ENCODE assay signal across 8 cellular contexts in the genomic region with DNA sequence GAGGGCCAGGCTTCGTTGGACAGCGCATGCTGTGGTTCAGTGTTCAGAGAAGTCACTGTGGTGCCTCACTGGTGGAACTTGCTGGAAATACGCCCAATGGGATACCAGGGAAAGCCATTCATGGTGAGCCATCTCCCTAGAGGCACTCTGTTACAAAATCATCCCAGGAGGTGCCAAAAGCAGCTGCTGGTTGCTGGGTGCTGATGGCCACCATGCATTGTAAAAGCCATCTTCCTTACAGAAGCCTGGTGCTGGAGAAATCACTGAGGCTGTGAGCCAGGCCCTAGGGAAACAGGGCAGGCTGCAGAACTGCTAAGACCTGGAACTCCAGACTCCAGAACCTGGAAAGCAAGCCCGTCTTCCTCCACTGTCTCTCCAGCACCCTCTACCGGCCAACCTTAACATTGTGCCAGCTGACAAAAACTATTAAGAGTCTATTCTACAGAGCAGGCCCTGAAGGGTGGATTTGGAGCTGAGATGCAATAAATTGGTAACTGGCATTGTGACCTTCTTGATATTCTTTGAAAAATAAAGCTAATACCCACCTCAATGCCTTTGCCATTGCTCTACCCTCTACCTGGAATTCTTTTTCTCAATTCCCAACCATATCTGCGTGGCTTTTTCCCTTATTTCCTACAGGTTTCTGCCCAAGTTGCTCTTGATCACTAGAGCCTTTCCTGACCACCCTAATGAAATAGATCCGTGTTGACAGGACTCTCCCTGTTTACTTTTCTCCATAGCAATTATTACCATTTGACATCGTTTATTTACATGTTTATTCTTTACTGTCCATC. TPM values are rescaled to one million over a fixed set of nuclear protein-coding genes. Genes with fewer than 3 reads are reported as not detected.
A peak's percentile ranks its signal among the peaks of the same experiment; 100 is the strongest.
DNase-seq lines count a peak whose midpoint lies in the region; ATAC-seq, FAIRE-seq and TF ChIP-seq lines count a peak whose summit lies in the region.

No MANE protein-coding gene starts in this region.

- H2BK5ac ChIP-seq in H1 (ENCODE audit: low read depth, low read length) = no peak overlapping the region

- H3K36me3 ChIP-seq in H1 (ENCODE audit: control insufficient read depth in 2 of 4, insufficient read depth in 4 of 4, low read length in 3 of 4) = no peaks in the 10 kb centered on the region

- H3K56ac ChIP-seq in H1 (replicated peaks; ENCODE audit: insufficient read length, low read depth, low read length) = no peak overlapping the region

- no peak overlapping the region for H2AFZ ChIP-seq in H1 (ENCODE audit: low read length)

- no peak overlapping the region for H2AK5ac ChIP-seq in H1 (ENCODE audit: low read depth, low read length)

- no peak overlapping the region for H2BK120ac ChIP-seq in H1 (replicated peaks; ENCODE audit: low read depth, low read length)

- DNase-seq in CD1c-positive myeloid dendritic cell (ENCODE audit: extremely low spot score) (peak; percentile 74), HK-2 (ENCODE audit: unreplicated experiment) (peak; percentile 70), NCI-H82 (lab: John Stamatoyannopoulos, UW) (peak; percentile 84), H1 (ENCODE audit: low read depth in 1 of 2, low spot score in 2 of 2) (peak in 1 of 2 experiments; percentile 94), mesothelial cell of epicardium (ENCODE audit: low spot score in 2 of 2, unreplicated experiment in 2 of 2) (peak; percentile 64 to 82)
- peak; percentile 81 for DNase-seq in activated CD8-positive, alpha-beta T cell treated with anti-CD3 and anti-CD28 coated beads, Interleukin-2, amount 10 ng/mL, durations not matched to agents 7 days and 5 days
- peak; percentile 23 to 27 for DNase-seq in stimulated activated CD8-positive, alpha-beta memory T cell treated with anti-CD3 and anti-CD28 coated beads, Interleukin-7, amount 100 ng/mL, for 4 hours (ENCODE audit: low read depth in 2 of 2)

- H3K4ac ChIP-seq in H1 (replicated peaks; ENCODE audit: insufficient read length, low read depth, low read length) = no peak overlapping the region

- TF ChIP-seq EP300 in H1 (IDR thresholded peaks at IDR 0.05; ENCODE audit: borderline replicate concordance in 1 of 2, low read depth in 2 of 2, low read length in 2 of 2) = no peak

- no peak overlapping the region for H3K9ac ChIP-seq in H1 (replicated peaks in 1 of 4; ENCODE audit: extremely low read depth in 1 of 4, low read depth in 3 of 4, low read length in 3 of 4)

- no peak overlapping the region for H3K18ac ChIP-seq in H1 (ENCODE audit: extremely low read depth, low read length)

- H3K4me2 ChIP-seq in H1 (ENCODE audit: insufficient read depth in 1 of 2, low read depth in 2 of 2, low read length in 2 of 2) = no peak overlapping the region

- TF ChIP-seq POLR2A in H1 (IDR thresholded peaks at IDR 0.05; ENCODE audit: control extremely low read depth in 1 of 2, low read depth in 2 of 2, low read length in 2 of 2) = no peak

- no peak overlapping the region for H4K5ac ChIP-seq in H1 (ENCODE audit: insufficient read length, low read depth, low read length)

- H3K27ac ChIP-seq in H1 (ENCODE audit: low read depth, low read length) = no peak overlapping the region

- H3K79me2 ChIP-seq in H1 (ENCODE audit: control insufficient read depth in 1 of 2, insufficient read depth in 2 of 2, low read length in 2 of 2) = no peaks in the 10 kb centered on the region

- H3K27me3 Mint-ChIP-seq in activated CD8-positive, alpha-beta T cell treated with anti-CD3 and anti-CD28 coated beads, Interleukin-2, amount 10 ng/mL, durations not matched to agents 7 days and 5 days (ENCODE audit: low read depth) = peaks cover 8% of the 10 kb centered on the region
- H3K27me3 Mint-ChIP-seq in mesothelial cell of epicardium (ENCODE audit: low read depth) = peaks cover 3% of the 10 kb centered on the region

- no peaks in the 10 kb centered on the region for H3K9me3 Mint-ChIP-seq in activated CD8-positive, alpha-beta T cell treated with anti-CD3 and anti-CD28 coated beads, Interleukin-2, amount 10 ng/mL, durations not matched to agents 7 days and 5 days (ENCODE audit: insufficient read depth)
- peaks cover 4% of the 10 kb centered on the region for H3K9me3 Mint-ChIP-seq in mesothelial cell of epicardium

- no peak overlapping the region for H4K91ac ChIP-seq in H1 (replicated peaks; ENCODE audit: insufficient read length, low read length)

- H4K20me1 ChIP-seq in H1 (replicated peaks in 1 of 2; ENCODE audit: control insufficient read depth in 1 of 2, insufficient read depth in 2 of 2, low read length in 2 of 2) = no peaks in the 10 kb centered on the region

- H3K4me1 ChIP-seq in H1 (replicated peaks in 1 of 4; ENCODE audit: control insufficient read depth in 3 of 4, insufficient read depth in 4 of 4, low read length in 3 of 4) = peaks cover 0 to under 1% (median 0%) of the 10 kb centered on the region in 4 experiments; a peak in 1 of 7 replicates

- no peaks in the 10 kb centered on the region for H3K79me1 ChIP-seq in H1 (ENCODE audit: low read depth, low read length)

- H3K36me3 Mint-ChIP-seq in activated CD8-positive, alpha-beta T cell treated with anti-CD3 and anti-CD28 coated beads, Interleukin-2, amount 10 ng/mL, durations not matched to agents 7 days and 5 days (ENCODE audit: low read depth) = no peaks in the 10 kb centered on the region
- H3K36me3 Mint-ChIP-seq in mesothelial cell of epicardium = no peaks in the 10 kb centered on the region

- no peak overlapping the region for H2BK12ac ChIP-seq in H1 (ENCODE audit: low read depth, low read length)

- H3K23me2 ChIP-seq in H1 (ENCODE audit: low read depth, low read length) = no peaks in the 10 kb centered on the region

- POLR2A ChIA-PET in activated CD8-positive, alpha-beta T cell treated with anti-CD3 and anti-CD28 coated beads, Interleukin-2, amount 10 ng/mL, durations not matched to agents 7 days and 5 days (lab: Charles Lee) = interaction anchor here (1.3 kb wide), 1 partner anchor 17 kb away, joined by 4 read pairs; no protein-coding TSS in a partner anchor
- POLR2A ChIA-PET in H1 (lab: Charles Lee; ENCODE audit: partially characterized antibody) = interaction anchor here (0.7 to 1.2 kb wide), 3 partner anchors 16 to 63 kb away, joined by 3 read pairs; no protein-coding TSS in a partner anchor

- no peak overlapping the region for H2BK20ac ChIP-seq in H1 (ENCODE audit: low read length)

- WGBS in H1 (ENCODE audit: extremely low coverage in 1 of 2, insufficient coverage in 1 of 2, insufficient read length in 1 of 2, insufficient replicate concordance in 2 of 2, low coverage in 1 of 2, low lambda C conversion rate in 2 of 2, missing lambda C conversion rate in 1 of 2), 2 experiments = 55% methylated on average over 8 of the region's 8 CpGs; no CpG with 5 or more reads in 1 of the 2 experiments

- H3K23ac ChIP-seq in H1 (ENCODE audit: insufficient read length) = no peak overlapping the region

- no peak overlapping the region for H3K4me3 ChIP-seq in H1 (ENCODE audit: extremely low read depth in 1 of 4, insufficient read depth in 2 of 4, low read depth in 3 of 4, low read length in 4 of 4)

- peak; percentile 82 for FAIRE-seq in H1 (lab: Jason Lieb, UNC)

- no peak overlapping the region for H3K27ac Mint-ChIP-seq in activated CD8-positive, alpha-beta T cell treated with anti-CD3 and anti-CD28 coated beads, Interleukin-2, amount 10 ng/mL, durations not matched to agents 7 days and 5 days
- H3K27ac Mint-ChIP-seq in mesothelial cell of epicardium = no peak overlapping the region

- H3K4me3 Mint-ChIP-seq in activated CD8-positive, alpha-beta T cell treated with anti-CD3 and anti-CD28 coated beads, Interleukin-2, amount 10 ng/mL, durations not matched to agents 7 days and 5 days = no peak overlapping the region
- H3K4me3 Mint-ChIP-seq in mesothelial cell of epicardium = no peak overlapping the region

- H3K27me3 ChIP-seq in H1 (replicated peaks in 1 of 4; ENCODE audit: control insufficient read depth in 3 of 4, extremely low read depth in 1 of 4, insufficient read depth in 3 of 4, low read length in 3 of 4) = no peaks in the 10 kb centered on the region

- CTCF ChIA-PET in activated CD8-positive, alpha-beta T cell treated with anti-CD3 and anti-CD28 coated beads, Interleukin-2, amount 10 ng/mL, durations not matched to agents 7 days and 5 days (lab: Charles Lee) = interaction anchor here (0.5 to 2.8 kb wide), 27 partner anchors 9 to 487 kb away, joined by 3 to 33 read pairs (median 5); a partner anchor contains a TSS
- CTCF ChIA-PET in H1 (lab: Charles Lee; ENCODE audit: partially characterized antibody) = interaction anchor here (0.6 to 4.8 kb wide), 39 partner anchors 9 to 563 kb away, joined by 3 to 74 read pairs (median 5); no protein-coding TSS in a partner anchor

- H3K9me3 ChIP-seq in H1 (ENCODE audit: insufficient read depth in 2 of 2, low read depth in 1 of 2, low read length in 1 of 2) = no peaks in the 10 kb centered on the region

- H4K8ac ChIP-seq in H1 (ENCODE audit: extremely low read depth, insufficient read depth, low read length) = no peak overlapping the region

- peak; percentile 89 to 90 for TF ChIP-seq RAD21 in H1 (IDR thresholded peaks at IDR 0.05 in 1 of 2, conservative IDR thresholded peaks at IDR 0.05 in 1 of 2; ENCODE audit: low read depth in 2 of 2, low read length in 2 of 2)

- TF ChIP-seq CTCF in H1 (IDR thresholded peaks at IDR 0.05; ENCODE audit: control extremely low read depth in 1 of 3, insufficient read depth in 1 of 3, low read depth in 1 of 3, low read length in 3 of 3) (peak; percentile 73 to 94 (median 93)), mesothelial cell of epicardium (IDR thresholded peaks at IDR 0.05; ENCODE audit: unreplicated experiment) (peak; percentile 86)

- H3K4me1 Mint-ChIP-seq in activated CD8-positive, alpha-beta T cell treated with anti-CD3 and anti-CD28 coated beads, Interleukin-2, amount 10 ng/mL, durations not matched to agents 7 days and 5 days (ENCODE audit: low read depth) = peaks cover 3% of the 10 kb centered on the region
- H3K4me1 Mint-ChIP-seq in mesothelial cell of epicardium = no peaks in the 10 kb centered on the region

- no peak overlapping the region for H3K14ac ChIP-seq in H1 (ENCODE audit: insufficient read length)

- H2BK15ac ChIP-seq in H1 (ENCODE audit: low read length) = no peak overlapping the region

- ATAC-seq in activated CD8-positive, alpha-beta T cell treated with anti-CD3 and anti-CD28 coated beads, Interleukin-2, amount 10 ng/mL, durations not matched to agents 7 days and 5 days = peak; percentile 55
- ATAC-seq in GM18498 (IDR thresholded peaks at IDR 0.05; ENCODE audit: unreplicated experiment) = no peak

RNA-seq across cellular contexts. Expression of a gene that starts 18.5 kb away (rescaled TPM):
- 100 to 1,000 TPM; 338 to 339 TPM for total RNA-seq in activated CD8-positive, alpha-beta T cell treated with anti-CD3 and anti-CD28 coated beads, Interleukin-2, amount 10 ng/mL, durations not matched to agents 7 days and 5 days
- total RNA-seq in H1 (2021; fragmentation: NEBNext Ultra II Directional; extraction: Animal tissue kit (Norgen Biotek cat#: 25700)) = 495 and 507 TPM in 2 replicates
- 589 and 706 TPM in 2 replicates for polyA plus RNA-seq in H1 (2011; rRNA removed)
- 598 TPM for polyA plus RNA-seq in H1 (2011; cell fraction: cytosol; rRNA removed)
- 478 TPM for polyA plus RNA-seq in H1 (2011; cell fraction: nucleus; rRNA removed)
- 338 to 478 TPM (median 412 TPM) in 4 replicates for polyA plus RNA-seq in H1 (2012, experiment 1 of 2)
- polyA plus RNA-seq in H1 (2012, experiment 2 of 2) = 587 TPM
- polyA plus RNA-seq in H1 (2013, experiment 1 of 2) = 510 TPM
- 480 TPM for polyA plus RNA-seq in H1 (2013, experiment 2 of 2)
- polyA minus RNA-seq in H1 (2011; rRNA and poly(A)+ RNA removed) = 119 and 124 TPM in 2 replicates
- 124 TPM for polyA minus RNA-seq in H1 (2011; cell fraction: cytosol; rRNA and poly(A)+ RNA removed)
- 94.3 TPM for polyA minus RNA-seq in H1 (2011; cell fraction: nucleus; rRNA and poly(A)+ RNA removed)
- 144 to 155 TPM (median 146 TPM) in 3 replicates for total RNA-seq in mesothelial cell of epicardium

RNA-seq across cellular contexts. Expression of a gene that starts 56.6 kb away (rescaled TPM):
- total RNA-seq in activated CD8-positive, alpha-beta T cell treated with anti-CD3 and anti-CD28 coated beads, Interleukin-2, amount 10 ng/mL, durations not matched to agents 7 days and 5 days = 1 to 10 TPM; 8.7 to 9.0 TPM
- total RNA-seq in H1 (2021; fragmentation: NEBNext Ultra II Directional; extraction: Animal tissue kit (Norgen Biotek cat#: 25700)) = 3.7 and 5.0 TPM in 2 replicates
- polyA plus RNA-seq in H1 (2011; rRNA removed) = 1.1 and 1.8 TPM in 2 replicates
- polyA plus RNA-seq in H1 (2011; cell fraction: cytosol; rRNA removed) = 1.9 TPM
- 2.5 TPM for polyA plus RNA-seq in H1 (2011; cell fraction: nucleus; rRNA removed)
- polyA plus RNA-seq in H1 (2012, experiment 1 of 2) = 3.0 to 4.1 TPM (median 3.4 TPM) in 4 replicates
- 0.39 TPM for polyA plus RNA-seq in H1 (2012, experiment 2 of 2)
- polyA plus RNA-seq in H1 (2013, experiment 1 of 2) = 2.0 TPM
- polyA plus RNA-seq in H1 (2013, experiment 2 of 2) = 2.5 TPM
- polyA minus RNA-seq in H1 (2011; rRNA and poly(A)+ RNA removed) = 6.1 and 9.0 TPM in 2 replicates
- polyA minus RNA-seq in H1 (2011; cell fraction: cytosol; rRNA and poly(A)+ RNA removed) = 2.8 TPM
- 4.1 TPM for polyA minus RNA-seq in H1 (2011; cell fraction: nucleus; rRNA and poly(A)+ RNA removed)
- 12.0 to 17.3 TPM (median 14.4 TPM) in 3 replicates for total RNA-seq in mesothelial cell of epicardium
